ENCODE assay signal across 1 cellular context in the genomic region with DNA sequence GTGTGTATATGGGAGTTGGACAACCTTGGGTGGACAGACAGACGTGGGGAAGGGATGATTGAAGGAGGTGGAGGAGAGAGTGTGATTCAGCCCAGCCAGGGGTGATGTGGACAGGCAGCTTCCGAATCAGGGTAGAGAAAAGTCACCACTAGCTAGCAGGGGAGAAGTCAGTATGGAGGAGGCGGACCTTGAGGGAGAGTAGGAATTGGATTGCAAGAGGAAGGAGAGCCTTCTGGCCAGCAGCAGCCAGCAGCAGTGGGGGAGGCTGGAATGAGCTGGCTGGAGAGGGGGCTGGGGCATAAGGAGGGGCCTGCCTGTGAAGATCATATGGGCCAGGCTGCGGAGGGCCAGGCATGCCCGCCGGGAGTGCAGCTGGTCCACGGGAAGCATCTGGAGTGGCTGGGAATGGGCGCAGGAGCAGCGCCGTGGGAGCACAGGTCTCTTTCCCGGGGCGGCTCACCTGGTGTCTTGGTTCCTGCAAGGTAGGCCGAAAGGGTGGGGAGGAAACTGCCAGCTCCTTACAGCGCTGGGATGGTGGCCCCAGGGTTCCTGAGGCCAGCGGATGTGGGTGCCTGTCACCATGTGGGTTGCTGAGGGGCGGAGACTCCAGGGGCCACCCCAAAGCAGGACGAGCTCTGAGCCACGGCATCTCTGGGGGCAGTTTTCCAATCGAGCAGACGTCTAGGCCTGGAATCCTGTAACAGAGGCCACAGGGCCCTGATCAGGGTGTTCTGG.
TF ChIP-seq lines count a peak whose summit lies in the region.

No MANE protein-coding gene starts in this region.

TF ChIP-seq in GM23338, 12 proteins besides CTCF, POLR2A, EP300 and RAD21 (continued from another document):
- TF ChIP-seq, protein P1, sequence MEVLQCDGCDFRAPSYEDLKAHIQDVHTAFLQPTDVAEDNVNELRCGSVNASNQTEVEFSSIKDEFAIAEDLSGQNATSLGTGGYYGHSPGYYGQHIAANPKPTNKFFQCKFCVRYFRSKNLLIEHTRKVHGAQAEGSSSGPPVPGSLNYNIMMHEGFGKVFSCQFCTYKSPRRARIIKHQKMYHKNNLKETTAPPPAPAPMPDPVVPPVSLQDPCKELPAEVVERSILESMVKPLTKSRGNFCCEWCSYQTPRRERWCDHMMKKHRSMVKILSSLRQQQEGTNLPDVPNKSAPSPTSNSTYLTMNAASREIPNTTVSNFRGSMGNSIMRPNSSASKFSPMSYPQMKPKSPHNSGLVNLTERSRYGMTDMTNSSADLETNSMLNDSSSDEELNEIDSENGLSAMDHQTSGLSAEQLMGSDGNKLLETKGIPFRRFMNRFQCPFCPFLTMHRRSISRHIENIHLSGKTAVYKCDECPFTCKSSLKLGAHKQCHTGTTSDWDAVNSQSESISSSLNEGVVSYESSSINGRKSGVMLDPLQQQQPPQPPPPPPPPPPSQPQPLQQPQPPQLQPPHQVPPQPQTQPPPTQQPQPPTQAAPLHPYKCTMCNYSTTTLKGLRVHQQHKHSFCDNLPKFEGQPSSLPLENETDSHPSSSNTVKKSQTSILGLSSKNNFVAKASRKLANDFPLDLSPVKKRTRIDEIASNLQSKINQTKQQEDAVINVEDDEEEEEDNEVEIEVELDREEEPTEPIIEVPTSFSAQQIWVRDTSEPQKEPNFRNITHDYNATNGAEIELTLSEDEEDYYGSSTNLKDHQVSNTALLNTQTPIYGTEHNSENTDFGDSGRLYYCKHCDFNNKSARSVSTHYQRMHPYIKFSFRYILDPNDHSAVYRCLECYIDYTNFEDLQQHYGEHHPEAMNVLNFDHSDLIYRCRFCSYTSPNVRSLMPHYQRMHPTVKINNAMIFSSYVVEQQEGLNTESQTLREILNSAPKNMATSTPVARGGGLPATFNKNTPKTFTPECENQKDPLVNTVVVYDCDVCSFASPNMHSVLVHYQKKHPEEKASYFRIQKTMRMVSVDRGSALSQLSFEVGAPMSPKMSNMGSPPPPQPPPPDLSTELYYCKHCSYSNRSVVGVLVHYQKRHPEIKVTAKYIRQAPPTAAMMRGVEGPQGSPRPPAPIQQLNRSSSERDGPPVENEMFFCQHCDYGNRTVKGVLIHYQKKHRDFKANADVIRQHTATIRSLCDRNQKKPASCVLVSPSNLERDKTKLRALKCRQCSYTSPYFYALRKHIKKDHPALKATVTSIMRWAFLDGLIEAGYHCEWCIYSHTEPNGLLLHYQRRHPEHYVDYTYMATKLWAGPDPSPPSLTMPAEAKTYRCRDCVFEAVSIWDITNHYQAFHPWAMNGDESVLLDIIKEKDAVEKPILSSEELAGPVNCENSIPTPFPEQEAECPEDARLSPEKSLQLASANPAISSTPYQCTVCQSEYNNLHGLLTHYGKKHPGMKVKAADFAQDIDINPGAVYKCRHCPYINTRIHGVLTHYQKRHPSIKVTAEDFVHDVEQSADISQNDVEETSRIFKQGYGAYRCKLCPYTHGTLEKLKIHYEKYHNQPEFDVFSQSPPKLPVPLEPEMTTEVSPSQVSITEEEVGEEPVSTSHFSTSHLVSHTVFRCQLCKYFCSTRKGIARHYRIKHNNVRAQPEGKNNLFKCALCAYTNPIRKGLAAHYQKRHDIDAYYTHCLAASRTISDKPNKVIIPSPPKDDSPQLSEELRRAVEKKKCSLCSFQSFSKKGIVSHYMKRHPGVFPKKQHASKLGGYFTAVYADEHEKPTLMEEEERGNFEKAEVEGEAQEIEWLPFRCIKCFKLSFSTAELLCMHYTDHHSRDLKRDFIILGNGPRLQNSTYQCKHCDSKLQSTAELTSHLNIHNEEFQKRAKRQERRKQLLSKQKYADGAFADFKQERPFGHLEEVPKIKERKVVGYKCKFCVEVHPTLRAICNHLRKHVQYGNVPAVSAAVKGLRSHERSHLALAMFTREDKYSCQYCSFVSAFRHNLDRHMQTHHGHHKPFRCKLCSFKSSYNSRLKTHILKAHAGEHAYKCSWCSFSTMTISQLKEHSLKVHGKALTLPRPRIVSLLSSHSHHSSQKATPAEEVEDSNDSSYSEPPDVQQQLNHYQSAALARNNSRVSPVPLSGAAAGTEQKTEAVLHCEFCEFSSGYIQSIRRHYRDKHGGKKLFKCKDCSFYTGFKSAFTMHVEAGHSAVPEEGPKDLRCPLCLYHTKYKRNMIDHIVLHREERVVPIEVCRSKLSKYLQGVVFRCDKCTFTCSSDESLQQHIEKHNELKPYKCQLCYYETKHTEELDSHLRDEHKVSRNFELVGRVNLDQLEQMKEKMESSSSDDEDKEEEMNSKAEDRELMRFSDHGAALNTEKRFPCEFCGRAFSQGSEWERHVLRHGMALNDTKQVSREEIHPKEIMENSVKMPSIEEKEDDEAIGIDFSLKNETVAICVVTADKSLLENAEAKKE (CRISPR knock-in tag; IDR thresholded peaks at IDR 0.05) = no peak
- TF ChIP-seq CREB1 (CRISPR knock-in tag; IDR thresholded peaks at IDR 0.05; ENCODE audit: low read depth) (no peak), NANOG (IDR thresholded peaks at IDR 0.05; ENCODE audit: borderline replicate concordance) (no peak), POLR2AphosphoS5 (IDR thresholded peaks at IDR 0.05; ENCODE audit: low read depth) (no peak)
TF ChIP-seq in GM23338: peak in this region for 0.
